24 cellular contexts compared by ENCODE assay signal in the genomic region with DNA sequence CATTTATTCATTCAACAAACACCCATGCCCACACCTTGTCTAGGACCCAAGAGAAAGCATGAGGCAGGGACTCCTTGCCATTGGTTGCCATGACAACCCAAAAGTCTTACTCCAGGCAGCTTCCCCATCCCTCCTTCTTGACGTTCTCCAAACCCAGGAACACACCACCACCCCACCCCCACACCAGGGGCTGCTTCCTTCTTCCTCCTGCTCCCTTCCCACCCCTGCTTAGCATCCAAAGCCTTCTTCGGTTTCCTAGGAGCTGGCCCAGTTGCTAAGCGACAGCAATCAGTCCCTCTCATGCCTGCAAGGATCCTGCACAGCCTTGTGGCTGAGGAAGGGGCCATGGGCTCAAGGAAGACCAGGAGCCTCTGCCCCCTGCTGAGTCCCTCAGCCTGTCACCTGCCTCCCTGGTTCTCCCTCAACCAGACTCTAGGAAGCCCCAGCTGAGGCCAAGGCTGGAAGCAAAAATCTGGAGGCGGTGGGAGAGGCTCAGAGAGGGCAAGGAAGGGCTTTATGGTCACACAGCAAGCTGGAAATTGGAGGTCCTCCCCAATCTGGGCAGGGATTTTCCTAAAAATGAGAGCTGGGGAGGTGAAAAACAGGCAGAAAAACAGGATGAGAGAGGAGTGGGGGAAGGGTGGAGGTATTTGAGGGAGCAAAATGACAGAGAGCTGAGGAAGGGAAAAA. TPM values are rescaled to one million over a fixed set of nuclear protein-coding genes. Genes with fewer than 3 reads are reported as not detected.
DNase-seq lines count a peak whose midpoint lies in the region; ATAC-seq and TF ChIP-seq lines count a peak whose summit lies in the region.
"Had no signal": no experiment of that assay in that cellular context is flagged by ENCODE, and none has a peak within 500 bp of the region (broad histone marks: within the 10 kb centered on the region; RNA-seq: fewer than 3 reads in every experiment).

No MANE protein-coding gene starts in this region.

- H3K4me1 Mint-ChIP-seq in neural crest cell: peaks cover 6% of the 10 kb centered on the region
- H3K4me1 Mint-ChIP-seq: activated naive CD4-positive, alpha-beta T cell treated with anti-CD3 and anti-CD28 coated beads, Interleukin-2, amount 50 U/mL, for 24 hours; mesothelial cell of epicardium had no signal

- POLR2A ChIA-PET in HEK293 (lab: Yijun Ruan, JAX): interaction anchor here (0.6 kb wide), 1 partner anchor 307 kb away, joined by 3 read pairs; no protein-coding TSS in a partner anchor

- CTCF ChIA-PET in HEK293 (lab: Yijun Ruan, JAX): interaction anchor here (0.5 to 1.3 kb wide), 5 partner anchors 10 to 133 kb away, joined by 3 read pairs; no protein-coding TSS in a partner anchor

- no peak overlapping the region for H3K4me3 Mint-ChIP-seq in neural crest cell
- H3K4me3 Mint-ChIP-seq: activated CD4-positive, alpha-beta memory T cell treated with anti-CD3 and anti-CD28 coated beads for 36 hours; activated naive CD4-positive, alpha-beta T cell treated with anti-CD3 and anti-CD28 coated beads, Interleukin-2, amount 50 U/mL, for 24 hours; IgD-negative memory B cell; mesothelial cell of epicardium had no signal

- no peak for TF ChIP-seq CTCF in HEK293 (tag by site-specific recombination; IDR thresholded peaks at IDR 0.05)
- TF ChIP-seq CTCF in neural crest cell (conservative IDR thresholded peaks at IDR 0.05): no peak

- DNase-seq in DMS53 (lab: John Stamatoyannopoulos, UW) (peak; percentile 48), DMS53 treated with DMSO at 0.1 percent for 48 hours (lab: John Stamatoyannopoulos, UW; ENCODE audit: unreplicated experiment) (no peak), anterior cingulate cortex (lab: John Stamatoyannopoulos, UW) (peak in 48 of 58 donors; percentile 10 to 81 (median 42)), neural crest cell (ENCODE audit: low read depth, low spot score) (peak; percentile 24), SIG-M5 treated with dmso at 0.1 percent for 504 hours (lab: John Stamatoyannopoulos, UW; ENCODE audit: unreplicated experiment) (no peak)
- no peak for DNase-seq in stimulated activated naive CD4-positive, alpha-beta T cell treated with Interleukin-2 at 50 U/mL for 16 hours (lab: John Stamatoyannopoulos, UW)
- DNase-seq: activated CD4-positive, alpha-beta memory T cell treated with anti-CD3 and anti-CD28 coated beads for 36 hours; activated T-cell treated with anti-CD3 and anti-CD28 coated beads, Interleukin-2, amount 50 U/mL, for 1 hour; body of pancreas; foreskin keratinocyte had no signal

- H3K36me3 ChIP-seq in HEK293 (ENCODE audit: control insufficient read depth in 2 of 2, insufficient read depth in 1 of 2, low read length in 2 of 2): no peaks in the 10 kb centered on the region
- H3K36me3 ChIP-seq: right atrium auricular region, thoracic aorta had no signal

- H3K9me3 ChIP-seq in HEK293 (ENCODE audit: control insufficient read depth, insufficient read depth, low read depth, low read length): no peaks in the 10 kb centered on the region
- H3K9me3 ChIP-seq: body of pancreas, thoracic aorta had no signal

- H3K9me3 Mint-ChIP-seq in neural crest cell: peaks cover 8% of the 10 kb centered on the region

- no peaks in the 10 kb centered on the region for H3K36me3 Mint-ChIP-seq in neural crest cell (ENCODE audit: low read depth)

- H3K4me3 ChIP-seq in HEK293 (ENCODE audit: low read depth, low read length): no peak overlapping the region
- H3K4me3 ChIP-seq: BLaER1 treated with 17β-estradiol and CSF1 and Interleukin-3, amounts not matched to agents 10 nM and 100 nM; body of pancreas; right atrium auricular region; thoracic aorta had no signal

- H3K27ac Mint-ChIP-seq in neural crest cell (ENCODE audit: unreplicated experiment): peak overlapping the region; percentile 81
- H3K27ac Mint-ChIP-seq: activated CD4-positive, alpha-beta memory T cell treated with anti-CD3 and anti-CD28 coated beads for 36 hours; activated naive CD4-positive, alpha-beta T cell treated with anti-CD3 and anti-CD28 coated beads, Interleukin-2, amount 50 U/mL, for 24 hours; IgD-negative memory B cell; mesothelial cell of epicardium had no signal

- no peak for ATAC-seq in HG03045 (IDR thresholded peaks at IDR 0.05; ENCODE audit: unreplicated experiment)
- ATAC-seq: body of pancreas had no signal

- H3K4me1 ChIP-seq in HEK293 (ENCODE audit: control insufficient read depth, insufficient read depth, low read length): no peaks in the 10 kb centered on the region
- H3K4me1 ChIP-seq: body of pancreas, foreskin keratinocyte, right atrium auricular region had no signal

- H3K27me3 Mint-ChIP-seq in neural crest cell (ENCODE audit: low read depth): peaks cover 21% of the 10 kb centered on the region
- H3K27me3 Mint-ChIP-seq: activated CD4-positive, alpha-beta memory T cell treated with anti-CD3 and anti-CD28 coated beads for 36 hours had no signal

- no peak overlapping the region for H3K27ac ChIP-seq in HEK293 (ENCODE audit: extremely low read depth, low read depth, low read length)
- H3K27ac ChIP-seq: BLaER1 treated with 17β-estradiol and CSF1 and Interleukin-3, amounts not matched to agents 10 nM and 100 nM; body of pancreas; epithelial cell of prostate; foreskin keratinocyte; HL-60; right atrium auricular region; thoracic aorta; VCaP had no signal

TF ChIP-seq in HEK293, 187 proteins besides CTCF, POLR2A, EP300 and RAD21:
- peak; percentile 76 for TF ChIP-seq MYNN (tag by site-specific recombination; IDR thresholded peaks at IDR 0.05; ENCODE audit: borderline replicate concordance)
- TF ChIP-seq ZNF768 (tag by site-specific recombination; IDR thresholded peaks at IDR 0.05): peak; percentile 79; the same call in 1 of the 2 replicates
- TF ChIP-seq ZNF146 (tag by site-specific recombination; IDR thresholded peaks at IDR 0.05): no peak
- no peak for TF ChIP-seq IKZF3 (tag by site-specific recombination; IDR thresholded peaks at IDR 0.05)
- TF ChIP-seq GLIS1 (tag by site-specific recombination; IDR thresholded peaks at IDR 0.05): 0 out of 2 replicates have a peak, but pooled peaks have one; percentile 18

RNA-seq across cellular contexts. Expression of gene RASAL1, which starts 15.4 kb away (rescaled TPM):
- not detected in 2 replicates for total RNA-seq in neural crest cell
- total RNA-seq: A172; right atrium auricular region; T-helper 1 cell treated with Interleukin-12 subunit alpha and Interleukin-12 subunit beta and Interleukin-4 antibody, amounts not matched to agents 30 ng/mL and 1 ng/mL, for 36 hours had no signal

RNA-seq across cellular contexts. Expression of gene CFAP73, which starts 29.4 kb away (rescaled TPM):
- not detected in 2 replicates for total RNA-seq in neural crest cell
- total RNA-seq: foreskin keratinocyte, H4, mesothelial cell of epicardium, right atrium auricular region, thoracic aorta had no signal

Comparison
In these comparisons a context has a peak if more than half of its experiments do, and no peak if none do; other contexts are left out.
1. DNase-seq: peak in DMS53 (single experiment), anterior cingulate cortex (48 of 58) and neural crest cell (single experiment); none in DMS53 treated with DMSO at 0.1 percent for 48 hours (single experiment), SIG-M5 treated with dmso at 0.1 percent for 504 hours (single experiment) and stimulated activated naive CD4-positive, alpha-beta T cell treated with Interleukin-2 at 50 U/mL for 16 hours (single experiment).